ENCODE assay signal across 2 cellular contexts in genomic region chr3:186524616-186525015, GRCh38.
A peak's percentile ranks its signal among the peaks of the same experiment; 100 is the strongest.
TF ChIP-seq lines count a peak whose summit lies in the region.

No MANE protein-coding gene starts in this region.

TF ChIP-seq in GM12891, 5 proteins besides CTCF, POLR2A, EP300 and RAD21:
- no peak for TF ChIP-seq POLR2AphosphoS5 (IDR thresholded peaks at IDR 0.05; ENCODE audit: low read depth, low read length)
- TF ChIP-seq PAX5 (IDR thresholded peaks at IDR 0.05; ENCODE audit: insufficient read depth, low read length, severe bottlenecking), result no peak
- no peak for TF ChIP-seq TAF1 (IDR thresholded peaks at IDR 0.05; ENCODE audit: low read depth, low read length)
- TF ChIP-seq SPI1 (IDR thresholded peaks at IDR 0.05; ENCODE audit: low read depth, low read length), result no peak

TF ChIP-seq in K562, 482 proteins besides CTCF, POLR2A, EP300 and RAD21:
- TF ChIP-seq POLR2AphosphoS5 (IDR thresholded peaks at IDR 0.05; ENCODE audit: control insufficient read depth, insufficient read depth, low read depth, low read length) (no peak), PKNOX1 (IDR thresholded peaks at IDR 0.05) (no peak), ZNF512 (tag; IDR thresholded peaks at IDR 0.05) (peak; percentile 76)
